In the genomic region with DNA sequence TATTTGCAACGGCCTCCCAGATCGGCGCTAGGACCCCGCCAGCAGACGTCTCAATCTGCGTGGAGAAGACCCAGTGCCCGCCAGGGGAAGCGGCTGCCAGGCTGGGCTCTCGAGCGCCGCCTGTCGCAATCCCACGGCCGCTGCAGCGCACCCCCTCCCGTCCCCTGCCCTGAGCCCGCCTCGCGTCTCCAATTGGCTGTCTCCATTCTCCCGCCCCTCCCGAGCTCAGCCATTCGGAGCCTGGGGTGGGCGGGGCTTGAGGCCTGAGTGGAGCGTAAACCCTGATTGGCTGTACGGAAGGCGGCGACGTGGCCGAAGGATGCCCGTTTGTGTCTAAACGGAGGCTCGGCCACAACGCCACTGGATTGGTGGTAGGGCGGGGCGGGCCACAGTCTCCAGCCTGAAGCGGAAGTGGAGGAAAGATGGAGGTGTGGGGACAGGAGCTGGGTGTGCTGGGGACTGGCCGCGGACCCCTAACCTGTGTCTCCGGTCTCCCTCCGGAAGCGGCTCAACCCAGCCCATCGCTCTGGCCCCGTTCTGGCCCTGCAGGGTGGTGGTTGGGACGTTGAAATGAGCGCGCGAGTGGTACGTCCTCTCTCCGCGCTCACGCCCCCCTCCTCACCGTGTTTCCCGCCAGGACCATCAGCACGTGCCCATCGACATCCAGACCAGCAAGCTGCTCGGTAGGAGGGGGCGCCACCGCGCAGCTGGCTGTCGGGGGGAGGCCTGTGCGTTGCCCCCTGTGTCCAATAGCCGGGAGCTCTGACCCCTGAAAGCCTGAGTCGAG, we compare ENCODE assay signal across 8 cellular contexts. TPM values are rescaled to one million over a fixed set of nuclear protein-coding genes. Genes with fewer than 3 reads are reported as not detected.
DNase-seq lines count a peak whose midpoint lies in the region; ATAC-seq and TF ChIP-seq lines count a peak whose summit lies in the region.

A gene with protein sequence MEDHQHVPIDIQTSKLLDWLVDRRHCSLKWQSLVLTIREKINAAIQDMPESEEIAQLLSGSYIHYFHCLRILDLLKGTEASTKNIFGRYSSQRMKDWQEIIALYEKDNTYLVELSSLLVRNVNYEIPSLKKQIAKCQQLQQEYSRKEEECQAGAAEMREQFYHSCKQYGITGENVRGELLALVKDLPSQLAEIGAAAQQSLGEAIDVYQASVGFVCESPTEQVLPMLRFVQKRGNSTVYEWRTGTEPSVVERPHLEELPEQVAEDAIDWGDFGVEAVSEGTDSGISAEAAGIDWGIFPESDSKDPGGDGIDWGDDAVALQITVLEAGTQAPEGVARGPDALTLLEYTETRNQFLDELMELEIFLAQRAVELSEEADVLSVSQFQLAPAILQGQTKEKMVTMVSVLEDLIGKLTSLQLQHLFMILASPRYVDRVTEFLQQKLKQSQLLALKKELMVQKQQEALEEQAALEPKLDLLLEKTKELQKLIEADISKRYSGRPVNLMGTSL (plus strand): TSS at position 389 of the 787 bp plus-strand sequence. CDS start 34 bp downstream, at position 423.

- no peaks in the 10 kb centered on the region for H3K9me2 ChIP-seq in PC-9 (ENCODE audit: insufficient read depth)

- H3K27me3 ChIP-seq in PC-9 (ENCODE audit: insufficient read depth, low read depth) (no peaks in the 10 kb centered on the region), mucosa of stomach (ENCODE audit: control insufficient read depth, insufficient read depth, low read length) (no peaks in the 10 kb centered on the region)

- H3K9me3 ChIP-seq in PC-9 (ENCODE audit: insufficient read depth, low read depth) (no peaks in the 10 kb centered on the region), mucosa of stomach (ENCODE audit: control insufficient read depth, low read length) (no peaks in the 10 kb centered on the region)

- POLR2A ChIA-PET in PC-9 (lab: Charles Lee; ENCODE audit: unreplicated experiment) = interaction anchor here (0.6 to 1.5 kb wide), 8 partner anchors 11 to 1537 kb away, joined by 3 to 18 read pairs (median 3); no protein-coding TSS in a partner anchor

- peak within 1 kb of the TSS; percentile 60 for H3K27ac ChIP-seq in PC-9

- H3K4me3 ChIP-seq in Jurkat, Clone E6-1 (ENCODE audit: low read length) = peak within 1 kb of the TSS; percentile 89
- H3K4me3 ChIP-seq in PC-9 = peak within 1 kb of the TSS; percentile 78
- peak within 1 kb of the TSS; percentile 86 for H3K4me3 ChIP-seq in mucosa of stomach (ENCODE audit: low read length)

- peaks cover 46% of the 10 kb centered on the region for H3K36me3 Mint-ChIP-seq in activated T-cell treated with anti-CD3 and anti-CD28 coated beads, Interleukin-2, amount 50 U/mL, for 24 hours (ENCODE audit: low read depth)

- H2AFZ ChIP-seq in PC-9 = peak within 1 kb of the TSS; percentile 81

- H3K4me3 Mint-ChIP-seq in activated T-cell treated with anti-CD3 and anti-CD28 coated beads, Interleukin-2, amount 50 U/mL, for 24 hours = peak within 1 kb of the TSS; percentile 95

- H3K27me3 Mint-ChIP-seq in activated T-cell treated with anti-CD3 and anti-CD28 coated beads, Interleukin-2, amount 50 U/mL, for 24 hours = no peaks in the 10 kb centered on the region

- intact Hi-C loops in PC-9 (cut with micrococcal nuclease; ENCODE audit: unreplicated experiment) = loop anchor here (1.0 to 2.0 kb wide), 3 partner anchors 22 to 130 kb away; a partner anchor contains a TSS

- H3K27ac Mint-ChIP-seq in activated T-cell treated with anti-CD3 and anti-CD28 coated beads, Interleukin-2, amount 50 U/mL, for 24 hours = peak within 1 kb of the TSS; percentile 95

- H3K79me2 ChIP-seq in PC-9 (ENCODE audit: low read depth) = peaks cover 20% of the 10 kb centered on the region

- peak; percentile 91 for TF ChIP-seq POLR2A in erythroblast (IDR thresholded peaks at IDR 0.05; ENCODE audit: low read length)

- no peaks in the 10 kb centered on the region for H4K20me1 ChIP-seq in PC-9 (ENCODE audit: insufficient read depth)

- H3K9ac ChIP-seq in mucosa of stomach (ENCODE audit: low read length) = peak within 1 kb of the TSS; percentile 87

- peak; percentile 93 for ATAC-seq in GM21576 (IDR thresholded peaks at IDR 0.05; ENCODE audit: unreplicated experiment)

- CTCF ChIA-PET in PC-9 (lab: Charles Lee) = interaction anchor here (0.6 to 1.3 kb wide), 16 partner anchors 10 to 361 kb away, joined by 3 to 13 read pairs (median 4); a partner anchor contains a TSS

- BruUV-seq in PC-9 (replicated peaks; lab: Mats Ljungman, UMichigan) = TSS peak; percentile 73

- DNase-seq in DMS153 treated with DMSO at 0.1 percent for 48 hours (lab: John Stamatoyannopoulos, UW; ENCODE audit: unreplicated experiment) (peak; percentile 97), PC-9 (peak; percentile 97 to 99), erythroblast (lab: John Stamatoyannopoulos, UW) (peak; percentile 99 to 100)
- DNase-seq in Jurkat, Clone E6-1 (ENCODE audit: low read depth, low spot score) = peak; percentile 99
- DNase-seq in activated T-cell treated with anti-CD3 and anti-CD28 coated beads, Interleukin-2, amount 50 U/mL, for 24 hours = peak; percentile 99
- DNase-seq in stimulated activated CD8-positive, alpha-beta memory T cell treated with anti-CD3 and anti-CD28 coated beads, Interleukin-7, amount 100 ng/mL, for 24 hours (ENCODE audit: low read depth) = peak; percentile 99

- peaks cover 33% of the 10 kb centered on the region; the same call in 1 of the 2 replicates for H3F3A ChIP-seq in PC-9 (ENCODE audit: insufficient read depth, low read depth)

- peaks cover 28% of the 10 kb centered on the region for H3K4me1 Mint-ChIP-seq in activated T-cell treated with anti-CD3 and anti-CD28 coated beads, Interleukin-2, amount 50 U/mL, for 24 hours (ENCODE audit: low read depth)

- H3K4me1 ChIP-seq in PC-9 (replicated peaks; ENCODE audit: insufficient read depth) (peaks cover 52% of the 10 kb centered on the region), mucosa of stomach (ENCODE audit: control insufficient read depth, insufficient read depth, low read length) (peaks cover 36% of the 10 kb centered on the region)

- peak within 1 kb of the TSS; percentile 91 for H3K4me2 ChIP-seq in PC-9

- H3K36me3 ChIP-seq in PC-9 (ENCODE audit: low read depth) = peaks cover 11% of the 10 kb centered on the region; the same call in 1 of the 2 replicates
- H3K36me3 ChIP-seq in mucosa of stomach (ENCODE audit: control insufficient read depth, insufficient read depth, low read length) = peaks cover 5% of the 10 kb centered on the region

- H3K9me3 Mint-ChIP-seq in activated T-cell treated with anti-CD3 and anti-CD28 coated beads, Interleukin-2, amount 50 U/mL, for 24 hours = no peaks in the 10 kb centered on the region

- TF ChIP-seq CTCF in PC-9 (conservative IDR thresholded peaks at IDR 0.05) = peak; percentile 90

RNA-seq across cellular contexts. Expression of the gene that starts here (rescaled TPM):
- 386 TPM for polyA plus RNA-seq in Jurkat, Clone E6-1 (2012; ENCODE audit: insufficient read depth, insufficient read length)
- total RNA-seq in PC-9 (2021) = 147 and 195 TPM in 2 replicates

Comparison
In these comparisons a context has a peak if more than half of its experiments do, and no peak if none do; other contexts are left out.
1. Peak in every context shown above with its lines: DNase-seq, ATAC-seq, H3K4me3 ChIP-seq and H3K27ac ChIP-seq.